ENCODE assay signal across 8 cellular contexts in the genomic region with DNA sequence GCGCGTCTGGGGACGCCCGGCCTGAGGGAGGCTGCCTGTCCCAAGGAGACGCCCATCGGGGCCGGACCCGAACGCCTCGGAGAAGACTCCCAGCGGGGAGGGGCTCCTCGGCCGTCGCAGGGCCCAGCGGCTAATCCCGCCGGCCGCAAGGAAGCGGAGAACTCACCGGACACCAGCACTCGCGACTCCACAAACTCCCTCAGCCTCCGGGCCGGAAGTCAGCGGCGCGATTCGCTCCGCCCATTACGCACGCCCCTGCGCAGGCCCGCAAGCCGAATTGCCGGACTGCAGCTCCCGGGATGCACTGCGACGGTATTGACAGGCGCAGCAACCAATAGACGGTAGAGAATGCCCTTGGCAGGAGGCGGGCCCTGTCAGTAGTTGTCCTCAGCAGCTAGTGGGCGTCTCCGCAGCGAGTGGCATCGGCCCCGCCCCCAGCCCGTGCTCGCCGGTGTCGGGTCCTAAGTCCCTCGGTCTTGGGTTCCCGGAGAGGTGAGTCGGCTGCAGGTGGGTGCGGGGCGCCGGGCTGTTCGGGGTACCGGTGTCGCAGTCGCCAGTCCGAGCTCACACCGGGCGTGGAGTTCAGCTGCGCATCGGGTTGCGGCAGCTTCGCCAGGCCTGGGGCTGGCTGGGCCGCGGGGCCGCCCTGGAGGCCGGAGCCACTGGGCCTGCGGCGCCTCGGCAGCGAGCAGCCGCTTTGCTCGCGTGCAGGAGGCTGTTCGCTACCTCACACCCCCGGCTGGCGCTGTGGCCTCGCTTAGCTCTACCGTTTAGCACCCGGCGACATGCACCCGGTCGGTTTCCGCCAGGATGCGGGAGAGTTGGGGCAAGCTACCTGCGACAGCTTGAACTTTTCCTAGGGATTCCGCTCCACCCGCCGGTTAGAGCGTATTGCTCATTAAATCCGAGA. TPM values are rescaled to one million over a fixed set of nuclear protein-coding genes. Genes with fewer than 3 reads are reported as not detected.
A peak's percentile ranks its signal among the peaks of the same experiment; 100 is the strongest.
DNase-seq lines count a peak whose midpoint lies in the region; ATAC-seq and TF ChIP-seq lines count a peak whose summit lies in the region.

A gene (plus strand): TSS at position 437 of the 910 bp plus-strand sequence. CDS start 790 bp downstream, outside the sequence.
A gene (minus strand): TSS at position 226 of the 910 bp plus-strand sequence. CDS start 3,447 bp downstream, outside the sequence.

- no peak for TF ChIP-seq CTCF in CD14-positive monocyte (IDR thresholded peaks at IDR 0.05)
- TF ChIP-seq CTCF in liver (IDR thresholded peaks at IDR 0.05; ENCODE audit: low read depth, low read length, missing input control), result peak; percentile 1

- WGBS in liver, result under 1% methylated on average over 95 of the region's 95 CpGs

- intact Hi-C loops in CD14-positive monocyte (cut with micrococcal nuclease), result loop anchor here (1.0 to 5.0 kb wide), 5 partner anchors 36 to 118 kb away; a partner anchor contains a TSS

- ATAC-seq in GM19372 (IDR thresholded peaks at IDR 0.05; ENCODE audit: low read depth, unreplicated experiment) (peak; percentile 98), HG03558 (IDR thresholded peaks at IDR 0.05; ENCODE audit: extremely low read depth, unreplicated experiment) (peak; percentile 86)

- H3K27me3 ChIP-seq in liver (ENCODE audit: control insufficient read depth in 4 of 4, insufficient read depth in 4 of 4, low read length in 3 of 4), result no peaks in the 10 kb centered on the region

- H3K36me3 Mint-ChIP-seq in CD14-positive monocyte, result peaks cover 52 to 61% of the 10 kb centered on the region in 2 donors

- peaks cover 15 to 44% (median 35%) of the 10 kb centered on the region in 4 donors for H3K9me3 ChIP-seq in liver (ENCODE audit: control insufficient read depth in 4 of 4, low read length in 3 of 4)

- peak within 1 kb of the TSS; percentile 79 to 95 (median 95) for H3K4me3 ChIP-seq in liver (ENCODE audit: low read depth in 1 of 3, low read length in 3 of 3)

- peak; percentile 42 to 51 for TF ChIP-seq RAD21 in liver (IDR thresholded peaks at IDR 0.05)

- peak within 1 kb of the TSS; percentile 79 to 89 (median 82) for H3K27ac Mint-ChIP-seq in CD14-positive monocyte

- H3K4me3 Mint-ChIP-seq in CD14-positive monocyte, result peak within 1 kb of the TSS; percentile 85 to 96

- peaks cover 14 to 45% (median 43%) of the 10 kb centered on the region in 4 donors for H3K36me3 ChIP-seq in liver (ENCODE audit: control insufficient read depth in 4 of 4, insufficient read depth in 3 of 4, low read depth in 1 of 4, low read length in 3 of 4)

- H3K9ac ChIP-seq in liver (ENCODE audit: low read depth in 1 of 2, low read length in 2 of 2), result peak within 1 kb of the TSS; percentile 84 to 88

- peak within 1 kb of the TSS; percentile 88 to 94 for H3K27ac ChIP-seq in liver (ENCODE audit: low read depth in 1 of 2, low read length in 2 of 2)

- H3K27me3 Mint-ChIP-seq in CD14-positive monocyte (ENCODE audit: low read depth in 3 of 3), result peaks cover 0 to 2% (median 0%) of the 10 kb centered on the region in 3 donors

- peak; percentile 97 for DNase-seq in CD14-positive monocyte (ENCODE audit: low spot score)
- DNase-seq in NCI-H748 treated with DMSO at 0.1 percent for 48 hours (lab: John Stamatoyannopoulos, UW), result peak; percentile 92
- peak; percentile 90 to 99 for DNase-seq in activated CD4-positive, alpha-beta T cell treated with anti-CD3 and anti-CD28 coated beads, Interleukin-2, amount 50 U/mL, for 24 hours (ENCODE audit: low read depth in 1 of 2, low spot score in 1 of 2)
- DNase-seq in dermis blood vessel endothelial cell, result peak; percentile 99
- peak; percentile 99 for DNase-seq in stimulated activated CD4-positive, alpha-beta T cell treated with anti-CD3 and anti-CD28 coated beads, Interleukin-4, amount 100 ng/mL, for 24 hours

- peaks cover 38 to 57% (median 53%) of the 10 kb centered on the region in 7 donors for H3K9me3 Mint-ChIP-seq in CD14-positive monocyte

- peaks cover 25% of the 10 kb centered on the region for H3K4me1 Mint-ChIP-seq in CD14-positive monocyte

- peaks cover 2 to 13% (median 8%) of the 10 kb centered on the region in 4 donors for H3K4me1 ChIP-seq in liver (ENCODE audit: control insufficient read depth in 4 of 4, insufficient read depth in 4 of 4, low read length in 3 of 4)

TF ChIP-seq in liver, 16 proteins besides CTCF, POLR2A, EP300 and RAD21:
- TF ChIP-seq TAF1 (conservative IDR thresholded peaks at IDR 0.05), result no peak
- TF ChIP-seq RXRA (IDR thresholded peaks at IDR 0.05), result peak; percentile 63 to 73
- TF ChIP-seq, protein P1, sequence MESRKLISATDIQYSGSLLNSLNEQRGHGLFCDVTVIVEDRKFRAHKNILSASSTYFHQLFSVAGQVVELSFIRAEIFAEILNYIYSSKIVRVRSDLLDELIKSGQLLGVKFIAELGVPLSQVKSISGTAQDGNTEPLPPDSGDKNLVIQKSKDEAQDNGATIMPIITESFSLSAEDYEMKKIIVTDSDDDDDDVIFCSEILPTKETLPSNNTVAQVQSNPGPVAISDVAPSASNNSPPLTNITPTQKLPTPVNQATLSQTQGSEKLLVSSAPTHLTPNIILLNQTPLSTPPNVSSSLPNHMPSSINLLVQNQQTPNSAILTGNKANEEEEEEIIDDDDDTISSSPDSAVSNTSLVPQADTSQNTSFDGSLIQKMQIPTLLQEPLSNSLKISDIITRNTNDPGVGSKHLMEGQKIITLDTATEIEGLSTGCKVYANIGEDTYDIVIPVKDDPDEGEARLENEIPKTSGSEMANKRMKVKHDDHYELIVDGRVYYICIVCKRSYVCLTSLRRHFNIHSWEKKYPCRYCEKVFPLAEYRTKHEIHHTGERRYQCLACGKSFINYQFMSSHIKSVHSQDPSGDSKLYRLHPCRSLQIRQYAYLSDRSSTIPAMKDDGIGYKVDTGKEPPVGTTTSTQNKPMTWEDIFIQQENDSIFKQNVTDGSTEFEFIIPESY (IDR thresholded peaks at IDR 0.05), result peak; percentile 91
- TF ChIP-seq SP1 (IDR thresholded peaks at IDR 0.05), result peak; percentile 95
- TF ChIP-seq EGR1 (IDR thresholded peaks at IDR 0.05; ENCODE audit: low read depth in 2 of 2), result peak; percentile 43 to 55
- TF ChIP-seq YY1 (IDR thresholded peaks at IDR 0.05), result peak; percentile 81
- peak; percentile 57 for TF ChIP-seq FOXA2 (IDR thresholded peaks at IDR 0.05)
- TF ChIP-seq HNF4A (conservative IDR thresholded peaks at IDR 0.05), result peak; percentile 82 to 85
- TF ChIP-seq, protein P2, sequence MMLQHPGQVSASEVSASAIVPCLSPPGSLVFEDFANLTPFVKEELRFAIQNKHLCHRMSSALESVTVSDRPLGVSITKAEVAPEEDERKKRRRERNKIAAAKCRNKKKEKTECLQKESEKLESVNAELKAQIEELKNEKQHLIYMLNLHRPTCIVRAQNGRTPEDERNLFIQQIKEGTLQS (IDR thresholded peaks at IDR 0.05), result no peak
- peak; percentile 59 to 92 for TF ChIP-seq GABPA (IDR thresholded peaks at IDR 0.05 in 1 of 2, conservative IDR thresholded peaks at IDR 0.05 in 1 of 2)
- TF ChIP-seq JUND (IDR thresholded peaks at IDR 0.05), result peak in 1 of 2 donors; percentile 21
- TF ChIP-seq HNF4G (IDR thresholded peaks at IDR 0.05), result peak; percentile 77
- TF ChIP-seq FOXA1 (IDR thresholded peaks at IDR 0.05), result peak; percentile 37
- TF ChIP-seq, protein P3, sequence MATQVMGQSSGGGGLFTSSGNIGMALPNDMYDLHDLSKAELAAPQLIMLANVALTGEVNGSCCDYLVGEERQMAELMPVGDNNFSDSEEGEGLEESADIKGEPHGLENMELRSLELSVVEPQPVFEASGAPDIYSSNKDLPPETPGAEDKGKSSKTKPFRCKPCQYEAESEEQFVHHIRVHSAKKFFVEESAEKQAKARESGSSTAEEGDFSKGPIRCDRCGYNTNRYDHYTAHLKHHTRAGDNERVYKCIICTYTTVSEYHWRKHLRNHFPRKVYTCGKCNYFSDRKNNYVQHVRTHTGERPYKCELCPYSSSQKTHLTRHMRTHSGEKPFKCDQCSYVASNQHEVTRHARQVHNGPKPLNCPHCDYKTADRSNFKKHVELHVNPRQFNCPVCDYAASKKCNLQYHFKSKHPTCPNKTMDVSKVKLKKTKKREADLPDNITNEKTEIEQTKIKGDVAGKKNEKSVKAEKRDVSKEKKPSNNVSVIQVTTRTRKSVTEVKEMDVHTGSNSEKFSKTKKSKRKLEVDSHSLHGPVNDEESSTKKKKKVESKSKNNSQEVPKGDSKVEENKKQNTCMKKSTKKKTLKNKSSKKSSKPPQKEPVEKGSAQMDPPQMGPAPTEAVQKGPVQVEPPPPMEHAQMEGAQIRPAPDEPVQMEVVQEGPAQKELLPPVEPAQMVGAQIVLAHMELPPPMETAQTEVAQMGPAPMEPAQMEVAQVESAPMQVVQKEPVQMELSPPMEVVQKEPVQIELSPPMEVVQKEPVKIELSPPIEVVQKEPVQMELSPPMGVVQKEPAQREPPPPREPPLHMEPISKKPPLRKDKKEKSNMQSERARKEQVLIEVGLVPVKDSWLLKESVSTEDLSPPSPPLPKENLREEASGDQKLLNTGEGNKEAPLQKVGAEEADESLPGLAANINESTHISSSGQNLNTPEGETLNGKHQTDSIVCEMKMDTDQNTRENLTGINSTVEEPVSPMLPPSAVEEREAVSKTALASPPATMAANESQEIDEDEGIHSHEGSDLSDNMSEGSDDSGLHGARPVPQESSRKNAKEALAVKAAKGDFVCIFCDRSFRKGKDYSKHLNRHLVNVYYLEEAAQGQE (IDR thresholded peaks at IDR 0.05), result no peak
- TF ChIP-seq, protein P4, sequence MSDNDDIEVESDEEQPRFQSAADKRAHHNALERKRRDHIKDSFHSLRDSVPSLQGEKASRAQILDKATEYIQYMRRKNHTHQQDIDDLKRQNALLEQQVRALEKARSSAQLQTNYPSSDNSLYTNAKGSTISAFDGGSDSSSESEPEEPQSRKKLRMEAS (IDR thresholded peaks at IDR 0.05), result peak; percentile 78
- no peak for TF ChIP-seq NR2F2 (IDR thresholded peaks at IDR 0.05)

RNA-seq across cellular contexts. Expression of the first gene that starts in this region (rescaled TPM):
- polyA plus RNA-seq in CD14-positive monocyte (1 to 10 TPM; 4.9 to 5.6 TPM), liver (1 to 10 TPM; 3.8 to 4.1 TPM)
- total RNA-seq in dermis blood vessel endothelial cell (6.4 and 8.0 TPM in 2 replicates), liver (1 to 10 TPM; 4.2 to 4.6 TPM)

RNA-seq across cellular contexts. Expression of the second gene that starts in this region (rescaled TPM):
- polyA plus RNA-seq in CD14-positive monocyte (1 to 10 TPM; 5.7 to 7.7 TPM), liver (1 to 10 TPM; 4.2 to 5.9 TPM)
- total RNA-seq in dermis blood vessel endothelial cell (12.4 and 12.6 TPM in 2 replicates), liver (1 to 10 TPM; 6.1 to 7.7 TPM)

Comparison
In these comparisons a context has a peak if more than half of its experiments do, and no peak if none do; other contexts are left out.
1. Peak in every context shown above with its lines: DNase-seq, ATAC-seq, H3K4me3 ChIP-seq and H3K27ac ChIP-seq.